ENCODE assay signal across 14 cellular contexts in the genomic region with DNA sequence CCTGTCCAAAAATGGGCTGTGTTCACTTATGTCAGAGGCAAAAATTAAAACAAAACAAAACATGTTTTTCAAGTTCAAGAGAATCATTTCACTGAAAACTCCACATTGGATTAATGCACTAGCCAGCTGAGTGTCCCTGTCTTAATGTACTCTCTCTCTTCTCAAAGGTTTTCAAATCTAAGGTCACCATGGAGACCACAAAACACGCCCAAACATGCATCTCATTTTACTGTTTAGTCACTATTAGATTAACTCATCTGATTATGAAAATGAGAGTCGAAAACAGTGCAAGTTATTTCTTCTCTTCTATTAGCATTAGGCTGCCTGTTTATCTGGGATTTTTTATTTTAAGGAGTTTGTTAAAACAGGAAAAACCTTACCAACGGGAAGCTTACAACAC.
DNase-seq lines count a peak whose midpoint lies in the region; ATAC-seq, FAIRE-seq and TF ChIP-seq lines count a peak whose summit lies in the region.
"Had no signal": no experiment of that assay in that cellular context is flagged by ENCODE, and none has a peak within 500 bp of the region (broad histone marks: within the 10 kb centered on the region; RNA-seq: fewer than 3 reads in every experiment).

No MANE protein-coding gene starts in this region.

- no peak for FAIRE-seq in GM12878 (lab: Jason Lieb, UNC)
- no peak for FAIRE-seq in kidney (lab: Jason Lieb, UNC)

- DNase-seq in EH (ENCODE audit: low read depth): peak; percentile 69
- no peak for DNase-seq in GM12878 (ENCODE audit: low read depth, low spot score)
- peak; percentile 22 for DNase-seq in kidney tubule cell (ENCODE audit: low spot score)
- no peak for DNase-seq in GM23338 (ENCODE audit: low spot score)
- DNase-seq in kidney: no peak
- no peak for DNase-seq in cerebellum (ENCODE audit: low spot score)
- DNase-seq in psoas muscle: no peak
- DNase-seq: cortex of kidney, DND-41, H9, NCI-H1105 treated with DMSO at 0.1 percent for 48 hours had no signal

- no peak overlapping the region; the same call in 1 of the 2 replicates for H3K27ac Mint-ChIP-seq in GM23338
- H3K27ac Mint-ChIP-seq: stimulated activated naive CD8-positive, alpha-beta T cell treated with anti-CD3 and anti-CD28 coated beads, Interleukin-15, Interleukin-2, amounts not matched to agents 100 ng/mL and 50 ng/mL, for 24 hours had no signal

- peaks cover 14% of the 10 kb centered on the region for H3K4me1 ChIP-seq in GM12878 (ENCODE audit: control insufficient read depth, insufficient read depth, low read length)
- H3K4me1 ChIP-seq in GM23338 (ENCODE audit: insufficient read depth): peaks cover 21% of the 10 kb centered on the region
- no peaks in the 10 kb centered on the region for H3K4me1 ChIP-seq in kidney (ENCODE audit: control insufficient read depth in 1 of 2, insufficient read depth in 1 of 2, low read depth in 1 of 2, low read length in 2 of 2)
- peaks cover 41% of the 10 kb centered on the region for H3K4me1 ChIP-seq in psoas muscle

- 27% methylated on average over 3 of the region's 3 CpGs for WGBS in GM12878 (ENCODE audit: insufficient coverage, insufficient replicate concordance, low lambda C conversion rate, missing lambda C conversion rate)
- 61 to 77% (median 73%) methylated on average over 3 of the region's 3 CpGs for WGBS in psoas muscle, 3 donors

- no peaks in the 10 kb centered on the region for H3K9me3 ChIP-seq in GM12878 (replicated peaks; ENCODE audit: control insufficient read depth, insufficient read depth, low read length)
- H3K9me3 ChIP-seq in kidney (ENCODE audit: control insufficient read depth in 1 of 2, low read length in 2 of 2): no peaks in the 10 kb centered on the region
- no peaks in the 10 kb centered on the region for H3K9me3 ChIP-seq in psoas muscle

- no peaks in the 10 kb centered on the region for H3K36me3 Mint-ChIP-seq in GM23338 (ENCODE audit: low read depth)

- no peaks in the 10 kb centered on the region for H3K9me3 Mint-ChIP-seq in GM23338
- H3K9me3 Mint-ChIP-seq: H9; stimulated activated naive CD8-positive, alpha-beta T cell treated with anti-CD3 and anti-CD28 coated beads, Interleukin-15, Interleukin-2, amounts not matched to agents 100 ng/mL and 50 ng/mL, for 24 hours had no signal

- peaks cover 3% of the 10 kb centered on the region; the same call in 1 of the 2 replicates for H4K20me1 ChIP-seq in GM12878 (ENCODE audit: control insufficient read depth, insufficient read depth)
- 0 out of 2 replicates have a peak, but pooled peaks cover 4% of the 10 kb centered on the region for H4K20me1 ChIP-seq in GM23338 (replicated peaks; ENCODE audit: insufficient read depth)

- no peak overlapping the region for H3K4me3 ChIP-seq in GM12878
- no peak overlapping the region for H3K4me3 ChIP-seq in GM23338
- no peak overlapping the region for H3K4me3 ChIP-seq in kidney (ENCODE audit: low read length in 2 of 2)
- no peak overlapping the region for H3K4me3 ChIP-seq in psoas muscle
- H3K4me3 ChIP-seq: PC-9 had no signal

- H3K27me3 ChIP-seq in GM12878 (replicated peaks in 1 of 2; ENCODE audit: control insufficient read depth in 2 of 2, insufficient read depth in 2 of 2, low read length in 1 of 2) (no peaks in the 10 kb centered on the region), GM23338 (ENCODE audit: insufficient read depth) (no peaks in the 10 kb centered on the region), psoas muscle (ENCODE audit: insufficient read depth in 3 of 3, low read length in 2 of 3) (no peaks in the 10 kb centered on the region)

- no peak overlapping the region for H3K4me3 Mint-ChIP-seq in GM23338
- H3K4me3 Mint-ChIP-seq: H9; stimulated activated naive CD8-positive, alpha-beta T cell treated with anti-CD3 and anti-CD28 coated beads, Interleukin-15, Interleukin-2, amounts not matched to agents 100 ng/mL and 50 ng/mL, for 24 hours had no signal

- POLR2A ChIA-PET in GM12878 (lab: Charles Lee): interaction anchor here (0.9 kb wide), 1 partner anchor 9 kb away, joined by 3 read pairs; no protein-coding TSS in a partner anchor

- H2AFZ ChIP-seq in GM12878 (ENCODE audit: control insufficient read depth, low read depth, low read length): no peak overlapping the region
- H2AFZ ChIP-seq in GM23338: no peak overlapping the region
- H2AFZ ChIP-seq: PC-9 had no signal

- H3K9ac ChIP-seq in GM12878 (ENCODE audit: control insufficient read depth, insufficient read depth, low read length): no peak overlapping the region
- no peak overlapping the region for H3K9ac ChIP-seq in kidney (ENCODE audit: low read length in 2 of 2)

- no peak overlapping the region for H3K27ac ChIP-seq in GM12878 (ENCODE audit: control insufficient read depth, insufficient read depth)
- no peak overlapping the region for H3K27ac ChIP-seq in GM23338 (ENCODE audit: low read depth)
- H3K27ac ChIP-seq in kidney (ENCODE audit: low read depth in 2 of 2, low read length in 2 of 2): no peak overlapping the region
- no peak overlapping the region for H3K27ac ChIP-seq in psoas muscle
- H3K27ac ChIP-seq: PC-9 had no signal

- BruUV-seq in GM12878 (replicated peaks; lab: Mats Ljungman, UMichigan): no TSS peak

- SMC1A ChIA-PET in GM12878 (lab: Charles Lee; ENCODE audit: uncharacterized antibody, unreplicated experiment): interaction anchor here (1.1 to 2.6 kb wide), 5 partner anchors 8 to 94 kb away, joined by 3 to 9 read pairs (median 7); no protein-coding TSS in a partner anchor

- peaks cover 26% of the 10 kb centered on the region for H3K4me1 Mint-ChIP-seq in GM23338

- no peaks in the 10 kb centered on the region for H3F3A ChIP-seq in GM23338 (replicated peaks; ENCODE audit: low read depth)

- H3K4me2 ChIP-seq in GM12878 (ENCODE audit: control insufficient read depth, insufficient read depth) (no peak overlapping the region), GM23338 (no peak overlapping the region)
- H3K4me2 ChIP-seq: PC-9 had no signal

- CTCF ChIA-PET in GM12878 (lab: Yijun Ruan, JAX): interaction anchor here (1.0 kb wide), 1 partner anchor 45 kb away, joined by 3 read pairs; no protein-coding TSS in a partner anchor

- peak; percentile 44 for ATAC-seq in HG02973 (IDR thresholded peaks at IDR 0.05; ENCODE audit: unreplicated experiment)
- ATAC-seq in GM12878: peak; percentile 69
- ATAC-seq in GM23338: no peak
- no peak for ATAC-seq in psoas muscle

- intact Hi-C loops in GM12878 (cut with micrococcal nuclease; ENCODE audit: unreplicated experiment): loop anchor here (2.0 kb wide), 1 partner anchor 19 kb away; no protein-coding TSS in a partner anchor
- intact Hi-C loops in kidney (cut with DNase I): no loop called here
- intact Hi-C loops in psoas muscle (cut with DNase I): no loop called here

- TF ChIP-seq POLR2A in GM12878 (IDR thresholded peaks at IDR 0.05; ENCODE audit: low read depth, low read length): no peak

- H3K9me2 ChIP-seq in GM23338 (ENCODE audit: insufficient read depth): no peaks in the 10 kb centered on the region

- H3K79me2 ChIP-seq in GM12878 (ENCODE audit: control insufficient read depth, insufficient read depth, low read length) (peaks cover 5% of the 10 kb centered on the region), GM23338 (replicated peaks; ENCODE audit: insufficient read depth) (no peaks in the 10 kb centered on the region)

- TF ChIP-seq RAD21 in GM12878 (IDR thresholded peaks at IDR 0.05; ENCODE audit: insufficient read depth, low read depth, low read length): no peak

- in situ Hi-C loops in GM12878 (cut with MboI): no loop called here

- H3K27me3 Mint-ChIP-seq in GM23338 (ENCODE audit: insufficient read depth, low read depth, poor library complexity): no peaks in the 10 kb centered on the region
- H3K27me3 Mint-ChIP-seq: stimulated activated naive CD8-positive, alpha-beta T cell treated with anti-CD3 and anti-CD28 coated beads, Interleukin-15, Interleukin-2, amounts not matched to agents 100 ng/mL and 50 ng/mL, for 24 hours had no signal

- TF ChIP-seq CTCF in GM12878 (IDR thresholded peaks at IDR 0.05 in 2 of 3, conservative IDR thresholded peaks at IDR 0.05 in 1 of 3; ENCODE audit: control insufficient read depth in 2 of 3, extremely low read depth in 1 of 3, insufficient read depth in 1 of 3, low read depth in 3 of 3, low read length in 3 of 3) (no peak), GM23338 (conservative IDR thresholded peaks at IDR 0.05; ENCODE audit: low read depth in 2 of 2) (no peak), kidney (IDR thresholded peaks at IDR 0.05; ENCODE audit: borderline replicate concordance, extremely low read depth, insufficient read depth) (no peak), psoas muscle (IDR thresholded peaks at IDR 0.05) (no peak)

- peak in 1 of 2 experiments; percentile 30; a peak in 1 of 4 replicates for TF ChIP-seq EP300 in GM12878 (IDR thresholded peaks at IDR 0.05; ENCODE audit: borderline replicate concordance in 1 of 2, control insufficient read depth in 1 of 2, low read depth in 2 of 2, low read length in 2 of 2)

- no peaks in the 10 kb centered on the region; a peak in 1 of 4 replicates for H3K36me3 ChIP-seq in GM12878 (ENCODE audit: control insufficient read depth in 2 of 2, insufficient read depth in 2 of 2, low read length in 1 of 2)
- H3K36me3 ChIP-seq in GM23338 (ENCODE audit: insufficient read depth): no peaks in the 10 kb centered on the region
- no peaks in the 10 kb centered on the region for H3K36me3 ChIP-seq in kidney (ENCODE audit: control insufficient read depth in 1 of 2, insufficient read depth in 2 of 2, low read length in 2 of 2)
- no peaks in the 10 kb centered on the region for H3K36me3 ChIP-seq in psoas muscle (ENCODE audit: insufficient read depth in 1 of 2, low read depth in 1 of 2)

- RAD21 ChIA-PET in GM12878 (lab: Charles Lee; ENCODE audit: unreplicated experiment): interaction anchor here (1.2 kb wide), 1 partner anchor 9 kb away, joined by 3 read pairs; no protein-coding TSS in a partner anchor

TF ChIP-seq in GM12878, 131 proteins besides CTCF, POLR2A, EP300 and RAD21 (continues in another document):
- no peak for TF ChIP-seq MXI1 (IDR thresholded peaks at IDR 0.05; ENCODE audit: low read depth, low read length)

TF ChIP-seq in GM23338, 12 proteins besides CTCF, POLR2A, EP300 and RAD21 (continues in another document):
- no peak for TF ChIP-seq JUNB (IDR thresholded peaks at IDR 0.05; ENCODE audit: unreplicated experiment)

Comparison
In these comparisons a context has a peak if more than half of its experiments do, and no peak if none do; other contexts are left out.
1. DNase-seq: peak in EH (single experiment) and kidney tubule cell (single experiment); none in GM12878 (single experiment), GM23338 (single experiment), kidney (single experiment), cerebellum (single experiment) and psoas muscle (0 of 2).
2. ATAC-seq: peak in HG02973 (single experiment) and GM12878 (single experiment); none in GM23338 (single experiment) and psoas muscle (0 of 4).